16 cellular contexts compared by ENCODE assay signal in genomic region chr15:69498987-69499386, GRCh38. TPM values are rescaled to one million over a fixed set of nuclear protein-coding genes. Genes with fewer than 3 reads are reported as not detected.
DNase-seq lines count a peak whose midpoint lies in the region; ATAC-seq and TF ChIP-seq lines count a peak whose summit lies in the region.
"Had no signal": no experiment of that assay in that cellular context is flagged by ENCODE, and none has a peak within 500 bp of the region (broad histone marks: within the 10 kb centered on the region; RNA-seq: fewer than 3 reads in every experiment).

No MANE protein-coding gene starts in this region.

- H3F3A ChIP-seq in neural progenitor cell (ENCODE audit: low read depth) = peaks cover 14% of the 10 kb centered on the region

- intact Hi-C loops in CD4-positive, alpha-beta memory T cell (cut with micrococcal nuclease) = no loop called here
- intact Hi-C loops in sigmoid colon (cut with DNase I) = no loop called here

- ATAC-seq in GM18517 (IDR thresholded peaks at IDR 0.05; ENCODE audit: unreplicated experiment) = no peak
- ATAC-seq: CD8-positive, alpha-beta T cell had no signal

- H3K36me3 ChIP-seq in HEK293 (ENCODE audit: control insufficient read depth in 2 of 2, insufficient read depth in 1 of 2, low read length in 2 of 2) (no peaks in the 10 kb centered on the region; a peak in 1 of 3 replicates), SJCRH30 (no peaks in the 10 kb centered on the region), endodermal cell (ENCODE audit: control insufficient read depth, insufficient read depth, low read length) (no peaks in the 10 kb centered on the region), neural progenitor cell (no peaks in the 10 kb centered on the region), sigmoid colon (no peaks in the 10 kb centered on the region)
- H3K36me3 ChIP-seq in CD4-positive, alpha-beta memory T cell (ENCODE audit: insufficient read depth, low read length) = no peaks in the 10 kb centered on the region
- H3K36me3 ChIP-seq: HAP-1 had no signal

- H3K4me3 Mint-ChIP-seq in endodermal cell (no peak overlapping the region), neural progenitor cell (peak overlapping the region; percentile 28)
- H3K4me3 Mint-ChIP-seq in CD4-positive, alpha-beta memory T cell = peak overlapping the region in 1 of 8 donors; percentile 38
- H3K4me3 Mint-ChIP-seq: B cell; CD8-positive, alpha-beta T cell; HFFc6 had no signal

- H3K4me1 Mint-ChIP-seq in endodermal cell = peaks cover 3% of the 10 kb centered on the region
- peaks cover 37% of the 10 kb centered on the region for H3K4me1 Mint-ChIP-seq in neural progenitor cell
- no peaks in the 10 kb centered on the region for H3K4me1 Mint-ChIP-seq in CD4-positive, alpha-beta memory T cell
- H3K4me1 Mint-ChIP-seq: B cell had no signal

- H3K9me3 Mint-ChIP-seq in endodermal cell (no peaks in the 10 kb centered on the region), neural progenitor cell (no peaks in the 10 kb centered on the region)
- H3K9me3 Mint-ChIP-seq in CD4-positive, alpha-beta memory T cell = no peaks in the 10 kb centered on the region
- H3K9me3 Mint-ChIP-seq: CD8-positive, alpha-beta T cell; HFFc6 had no signal

- DNase-seq in SJCRH30 (no peak), endodermal cell (peak; percentile 26), neural progenitor cell (ENCODE audit: low spot score) (no peak), sigmoid colon (no peak)
- no peak for DNase-seq in CD4-positive, alpha-beta memory T cell
- DNase-seq: CD8-positive, alpha-beta T cell; COR-L47; DND-41; GDM1; HFFc6 had no signal

- H3K27me3 ChIP-seq in SJCRH30 (no peaks in the 10 kb centered on the region), endodermal cell (ENCODE audit: control insufficient read depth, insufficient read depth, low read length, poor library complexity, severe bottlenecking) (peaks cover 9% of the 10 kb centered on the region), neural progenitor cell (no peaks in the 10 kb centered on the region), sigmoid colon (no peaks in the 10 kb centered on the region)
- H3K27me3 ChIP-seq in CD4-positive, alpha-beta memory T cell (ENCODE audit: insufficient read depth, low read length) = no peaks in the 10 kb centered on the region

- POLR2A ChIA-PET in HEK293 (lab: Yijun Ruan, JAX) = no interaction called here
- POLR2A ChIA-PET in CD4-positive, alpha-beta memory T cell (lab: Charles Lee; ENCODE audit: partially characterized antibody) = no interaction called here

- H3K9me3 ChIP-seq in HEK293 (ENCODE audit: control insufficient read depth, insufficient read depth, low read depth, low read length) (no peaks in the 10 kb centered on the region), SJCRH30 (replicated peaks) (no peaks in the 10 kb centered on the region), endodermal cell (ENCODE audit: control insufficient read depth, low read length) (no peaks in the 10 kb centered on the region), neural progenitor cell (ENCODE audit: low read depth) (no peaks in the 10 kb centered on the region), sigmoid colon (no peaks in the 10 kb centered on the region)
- no peaks in the 10 kb centered on the region for H3K9me3 ChIP-seq in CD4-positive, alpha-beta memory T cell (ENCODE audit: control insufficient read depth in 1 of 2, low read length in 2 of 2)
- H3K9me3 ChIP-seq: HAP-1 had no signal

- TF ChIP-seq CTCF in HEK293 (tag by site-specific recombination; IDR thresholded peaks at IDR 0.05) = no peak
- TF ChIP-seq CTCF in endodermal cell (conservative IDR thresholded peaks at IDR 0.05) = no peak
- no peak for TF ChIP-seq CTCF in neural progenitor cell (IDR thresholded peaks at IDR 0.05)
- TF ChIP-seq CTCF in sigmoid colon (IDR thresholded peaks at IDR 0.05) = no peak

- H3K9ac ChIP-seq in endodermal cell (ENCODE audit: extremely low read depth, low read length, poor library complexity, severe bottlenecking) (no peak overlapping the region), neural progenitor cell (no peak overlapping the region)

- no peaks in the 10 kb centered on the region for H3K36me3 Mint-ChIP-seq in endodermal cell (ENCODE audit: low read depth)
- H3K36me3 Mint-ChIP-seq in neural progenitor cell = no peaks in the 10 kb centered on the region
- H3K36me3 Mint-ChIP-seq in CD4-positive, alpha-beta memory T cell = no peaks in the 10 kb centered on the region
- H3K36me3 Mint-ChIP-seq: CD8-positive, alpha-beta T cell had no signal

- no peaks in the 10 kb centered on the region for H3K79me2 ChIP-seq in neural progenitor cell (ENCODE audit: low read depth)

- H3K27ac ChIP-seq in HEK293 (ENCODE audit: extremely low read depth, low read depth, low read length) (no peak overlapping the region), SJCRH30 (peak overlapping the region; percentile 100), endodermal cell (ENCODE audit: low read depth, low read length) (no peak overlapping the region), neural progenitor cell (no peak overlapping the region), sigmoid colon (no peak overlapping the region)
- no peak overlapping the region for H3K27ac ChIP-seq in CD4-positive, alpha-beta memory T cell (ENCODE audit: low read depth, low read length)
- H3K27ac ChIP-seq: C4-2B, HL-60 had no signal

- no peak for TF ChIP-seq POLR2A in sigmoid colon (IDR thresholded peaks at IDR 0.05)

- TF ChIP-seq EP300 in sigmoid colon (IDR thresholded peaks at IDR 0.05) = no peak

- 93 to 96% methylated on average over 6 of the region's 6 CpGs for WGBS in endodermal cell (ENCODE audit: insufficient coverage in 1 of 2, insufficient read length in 1 of 2), 2 experiments
- 88 to 96% methylated on average over 6 of the region's 6 CpGs for WGBS in sigmoid colon, 2 donors

- peaks cover 11% of the 10 kb centered on the region for H3K27me3 Mint-ChIP-seq in endodermal cell (ENCODE audit: insufficient read depth)
- peaks cover 16% of the 10 kb centered on the region for H3K27me3 Mint-ChIP-seq in neural progenitor cell (ENCODE audit: insufficient read depth, low read depth)
- no peaks in the 10 kb centered on the region for H3K27me3 Mint-ChIP-seq in CD4-positive, alpha-beta memory T cell

- no peak overlapping the region for H3K4me3 ChIP-seq in HEK293 (ENCODE audit: low read depth, low read length)
- H3K4me3 ChIP-seq in SJCRH30 = no peak overlapping the region
- H3K4me3 ChIP-seq in endodermal cell (ENCODE audit: low read length) = no peak overlapping the region
- no peak overlapping the region for H3K4me3 ChIP-seq in neural progenitor cell
- no peak overlapping the region for H3K4me3 ChIP-seq in CD4-positive, alpha-beta memory T cell (ENCODE audit: low read length in 2 of 2)
- H3K4me3 ChIP-seq in sigmoid colon = no peak overlapping the region
- H3K4me3 ChIP-seq: HAP-1 had no signal

- no peak overlapping the region for H2AFZ ChIP-seq in neural progenitor cell (replicated peaks)

- H3K4me2 ChIP-seq in neural progenitor cell = peak overlapping the region; percentile 47

- no peaks in the 10 kb centered on the region for H3K4me1 ChIP-seq in HEK293 (ENCODE audit: control insufficient read depth, insufficient read depth, low read length)
- peaks cover 44% of the 10 kb centered on the region for H3K4me1 ChIP-seq in SJCRH30
- H3K4me1 ChIP-seq in endodermal cell (ENCODE audit: control insufficient read depth, insufficient read depth, low read length) = no peaks in the 10 kb centered on the region
- H3K4me1 ChIP-seq in neural progenitor cell = peaks cover 24% of the 10 kb centered on the region
- no peaks in the 10 kb centered on the region for H3K4me1 ChIP-seq in CD4-positive, alpha-beta memory T cell (ENCODE audit: insufficient read depth, low read length)
- no peaks in the 10 kb centered on the region for H3K4me1 ChIP-seq in sigmoid colon

- H3K27ac Mint-ChIP-seq in endodermal cell (no peak overlapping the region), neural progenitor cell (no peak overlapping the region)
- no peak overlapping the region for H3K27ac Mint-ChIP-seq in CD4-positive, alpha-beta memory T cell
- H3K27ac Mint-ChIP-seq: B cell; CD8-positive, alpha-beta T cell; HFFc6 had no signal

- H4K20me1 ChIP-seq in neural progenitor cell (ENCODE audit: low read depth) = no peaks in the 10 kb centered on the region

- CTCF ChIA-PET in HEK293 (lab: Yijun Ruan, JAX) = interaction anchor here (1.0 kb wide), 1 partner anchor 23 kb away, joined by 5 read pairs; no protein-coding TSS in a partner anchor
- CTCF ChIA-PET in CD4-positive, alpha-beta memory T cell (lab: Charles Lee; ENCODE audit: partially characterized antibody) = no interaction called here

TF ChIP-seq in HEK293, 187 proteins besides CTCF, POLR2A, EP300 and RAD21 (continues in another document):
- TF ChIP-seq KLF10 (tag by site-specific recombination; IDR thresholded peaks at IDR 0.05) (no peak), HIC1 (tag by site-specific recombination; IDR thresholded peaks at IDR 0.05) (no peak), ZNF658 (tag by site-specific recombination; IDR thresholded peaks at IDR 0.05) (no peak), ZNF423 (tag by site-specific recombination; IDR thresholded peaks at IDR 0.05) (no peak)

RNA-seq across cellular contexts. Expression of gene RPLP1, which starts 46.4 kb away (rescaled TPM):
- total RNA-seq in SJCRH30 (2014; rRNA removed; shearing (Covaris generic)) = 761 and 909 TPM in 2 replicates
- total RNA-seq in endodermal cell (1,000 to 10,000 TPM; 1,560 to 1,563 TPM), neural progenitor cell (ENCODE audit: low replicate concordance) (109 and 376 TPM in 2 replicates), sigmoid colon (1,000 to 10,000 TPM; 1,053 to 1,114 (median 1,095) TPM)
- 2,242 TPM for polyA plus RNA-seq in endodermal cell (2013, experiment 1 of 2)
- polyA plus RNA-seq in endodermal cell (2013, experiment 2 of 2) = 2,014 TPM
- 1,000 to 10,000 TPM; 2,753 to 2,900 TPM for total RNA-seq in CD4-positive, alpha-beta memory T cell
- polyA plus RNA-seq in CD4-positive, alpha-beta memory T cell = 1,000 to 10,000 TPM; 1,134 to 2,730 TPM
- 1,000 to 10,000 TPM; 1,446 to 2,471 (median 2,101) TPM for polyA plus RNA-seq in sigmoid colon
